18 cellular contexts compared by ENCODE assay signal in the genomic region with DNA sequence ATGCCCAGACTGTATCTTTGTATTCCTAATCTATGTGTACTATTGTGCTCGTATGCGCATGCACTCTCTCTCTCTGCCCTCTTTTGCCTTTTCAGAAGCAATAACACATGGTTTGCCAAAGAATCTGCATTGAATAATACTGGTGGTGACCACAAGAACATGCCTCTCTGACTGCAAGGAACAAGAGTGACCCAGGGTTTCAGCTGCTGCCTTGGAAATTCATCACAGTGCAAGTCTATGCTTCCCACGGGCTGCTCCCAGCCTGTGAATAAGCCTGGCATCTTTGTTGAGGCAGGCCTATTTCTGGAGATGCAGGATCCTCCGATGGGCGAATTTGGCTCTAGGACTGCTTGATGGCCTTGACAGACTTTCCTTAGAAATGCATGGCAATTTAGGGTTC.
"Had no signal": no experiment of that assay in that cellular context is flagged by ENCODE, and none has a peak within 500 bp of the region (broad histone marks: within the 10 kb centered on the region; RNA-seq: fewer than 3 reads in every experiment).

No MANE protein-coding gene starts in this region.

- H3K27me3 Mint-ChIP-seq: dendritic cell treated with granulocyte-macrophage colony-stimulating factor and Interleukin-4, amounts not matched to agents 40 ng/mL and 50 ng/mL, for 4 days; natural killer cell treated with Interleukin-12 subunit alpha and Interleukin-12 subunit beta and Interleukin-15 and Interleukin-18, amount 100 ng/mL, for 72 hours; stimulated activated memory B cell treated with anti-CD40 and anti-IgM and Interleukin-4, amounts not matched to agents 10 μg/mL and 1 μg/mL and 100 μg/mL, for 72 hours; T-cell had no signal

- H3K4me1 Mint-ChIP-seq: stimulated activated memory B cell treated with anti-CD40 and anti-IgM and Interleukin-4, amounts not matched to agents 10 μg/mL and 1 μg/mL and 100 μg/mL, for 72 hours; T-cell had no signal

- H3K9me3 Mint-ChIP-seq: dendritic cell treated with granulocyte-macrophage colony-stimulating factor and Interleukin-4, amounts not matched to agents 40 ng/mL and 50 ng/mL, for 4 days; stimulated activated memory B cell treated with anti-CD40 and anti-IgM and Interleukin-4, amounts not matched to agents 10 μg/mL and 1 μg/mL and 100 μg/mL, for 72 hours; T-cell; T-helper 2 cell treated with Interferon-gamma antibody and Interleukin-4, amounts not matched to agents 5 μg/mL and 100 μg/mL, for 36 hours had no signal

- DNase-seq: activated T-cell treated with anti-CD3 and anti-CD28 coated beads, Interleukin-2, amount 50 U/mL, for 1 hour; effector CD8-positive, alpha-beta T cell; hippocampal formation; left ventricle myocardium inferior; right lobe of liver; small intestine; stimulated activated CD4-positive, alpha-beta T cell treated with anti-CD3 and anti-CD28 coated beads, Interleukin-2, amount 100 ng/mL, for 24 hours; stomach; T-cell; transverse colon; uterus had no signal

- H3K36me3 Mint-ChIP-seq: activated naive CD4-positive, alpha-beta T cell treated with anti-CD3 and anti-CD28 coated beads, Interleukin-2, amount 50 U/mL, for 72 hours; natural killer cell treated with Interleukin-12 subunit alpha and Interleukin-12 subunit beta and Interleukin-15 and Interleukin-18, amount 100 ng/mL, for 72 hours; stimulated activated memory B cell treated with anti-CD40 and anti-IgM and Interleukin-4, amounts not matched to agents 10 μg/mL and 1 μg/mL and 100 μg/mL, for 72 hours; T-cell had no signal

- H3K27ac Mint-ChIP-seq: activated naive CD4-positive, alpha-beta T cell treated with anti-CD3 and anti-CD28 coated beads, Interleukin-2, amount 50 U/mL, for 72 hours; dendritic cell treated with granulocyte-macrophage colony-stimulating factor and Interleukin-4, amounts not matched to agents 40 ng/mL and 50 ng/mL, for 4 days; mesothelial cell of epicardium; natural killer cell treated with Interleukin-12 subunit alpha and Interleukin-12 subunit beta and Interleukin-15 and Interleukin-18, amount 100 ng/mL, for 72 hours; stimulated activated memory B cell treated with anti-CD40 and anti-IgM and Interleukin-4, amounts not matched to agents 10 μg/mL and 1 μg/mL and 100 μg/mL, for 72 hours; T-cell; T-helper 2 cell treated with Interferon-gamma antibody and Interleukin-4, amounts not matched to agents 5 μg/mL and 100 μg/mL, for 36 hours had no signal

- H3K4me3 Mint-ChIP-seq: dendritic cell treated with granulocyte-macrophage colony-stimulating factor and Interleukin-4, amounts not matched to agents 40 ng/mL and 50 ng/mL, for 4 days; mesothelial cell of epicardium; natural killer cell treated with Interleukin-12 subunit alpha and Interleukin-12 subunit beta and Interleukin-15 and Interleukin-18, amount 100 ng/mL, for 72 hours; stimulated activated memory B cell treated with anti-CD40 and anti-IgM and Interleukin-4, amounts not matched to agents 10 μg/mL and 1 μg/mL and 100 μg/mL, for 72 hours; T-cell; T-helper 2 cell treated with Interferon-gamma antibody and Interleukin-4, amounts not matched to agents 5 μg/mL and 100 μg/mL, for 36 hours had no signal

- ATAC-seq: activated CD4-positive, CD25-positive, alpha-beta regulatory T cell treated with anti-CD3 and anti-CD28 coated beads, Interleukin-2, amount 50 U/mL, for 24 hours; activated naive CD4-positive, alpha-beta T cell treated with anti-CD3 and anti-CD28 coated beads, Interleukin-2, amount 50 U/mL, for 72 hours; natural killer cell treated with Interleukin-12 subunit alpha and Interleukin-12 subunit beta and Interleukin-15 and Interleukin-18, amount 100 ng/mL, for 72 hours; right lobe of liver; stimulated activated memory B cell treated with anti-CD40 and anti-IgM and Interleukin-4, amounts not matched to agents 10 μg/mL and 1 μg/mL and 100 μg/mL, for 72 hours; T-cell had no signal
